In the genomic region with DNA sequence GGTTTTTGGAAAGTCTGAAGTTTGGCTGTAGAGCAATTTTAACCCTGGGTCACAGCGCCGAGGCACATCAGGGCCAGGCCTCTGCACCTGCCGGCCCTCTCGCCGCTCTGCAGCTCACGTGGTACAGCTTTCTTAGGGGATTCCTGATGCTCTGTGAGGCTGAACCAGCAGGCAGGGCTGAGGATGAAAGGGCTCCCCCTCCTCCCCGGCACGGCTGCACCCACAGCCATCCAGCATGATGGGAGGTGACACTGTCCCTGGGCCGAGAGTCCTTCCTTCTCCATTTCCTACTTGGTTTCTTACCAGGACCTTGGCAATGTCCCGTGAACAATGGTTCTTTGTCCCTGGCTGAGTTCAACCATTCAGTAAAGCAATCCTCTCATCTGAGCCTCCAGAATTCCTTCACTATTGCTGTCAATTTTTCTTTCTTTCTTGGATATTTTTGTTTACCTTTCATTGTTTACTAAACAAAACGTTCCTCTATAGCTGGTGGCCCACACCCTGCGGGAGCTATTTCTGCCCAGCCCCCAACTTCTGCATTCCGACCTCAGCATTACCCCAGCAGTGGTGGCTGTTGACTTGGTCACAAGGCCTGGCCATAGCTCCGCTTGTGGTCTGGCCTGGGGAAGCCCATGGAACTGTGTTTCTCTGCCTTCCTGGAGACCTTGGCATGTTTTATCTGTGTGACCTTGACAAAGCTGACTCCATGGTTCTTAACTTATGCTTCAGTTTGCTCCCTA, we compare ENCODE assay signal across 16 cellular contexts.
DNase-seq lines count a peak whose midpoint lies in the region; ATAC-seq and TF ChIP-seq lines count a peak whose summit lies in the region.
"Had no signal": no experiment of that assay in that cellular context is flagged by ENCODE, and none has a peak within 500 bp of the region (broad histone marks: within the 10 kb centered on the region; RNA-seq: fewer than 3 reads in every experiment).

No MANE protein-coding gene starts in this region.

- POLR2A ChIA-PET in activated CD8-positive, alpha-beta T cell treated with anti-CD3 and anti-CD28 coated beads, Interleukin-2, amount 10 ng/mL, durations not matched to agents 7 days and 5 days (lab: Charles Lee) = no interaction called here
- POLR2A ChIA-PET in activated CD8-positive, alpha-beta T cell treated with anti-CD3 and anti-CD28 coated beads for 36 hours (lab: Charles Lee) = no interaction called here
- POLR2A ChIA-PET in activated CD4-positive, alpha-beta memory T cell treated with anti-CD3 and anti-CD28 coated beads, Interleukin-2, amount 10 ng/mL, durations not matched to agents 7 days and 5 days (lab: Charles Lee) = no interaction called here

- H3K9me3 ChIP-seq in lower lobe of right lung (no peaks in the 10 kb centered on the region), thyroid gland (no peaks in the 10 kb centered on the region)
- H3K9me3 ChIP-seq: A549 had no signal

- H3K36me3 Mint-ChIP-seq in activated CD8-positive, alpha-beta T cell treated with anti-CD3 and anti-CD28 coated beads, Interleukin-2, amount 10 ng/mL, durations not matched to agents 7 days and 5 days (ENCODE audit: low read depth) = no peaks in the 10 kb centered on the region
- H3K36me3 Mint-ChIP-seq in activated CD8-positive, alpha-beta T cell treated with anti-CD3 and anti-CD28 coated beads for 36 hours (ENCODE audit: low read depth) = no peaks in the 10 kb centered on the region
- H3K36me3 Mint-ChIP-seq in activated CD4-positive, alpha-beta memory T cell treated with anti-CD3 and anti-CD28 coated beads, Interleukin-2, amount 10 ng/mL, durations not matched to agents 7 days and 5 days (ENCODE audit: low read depth) = no peaks in the 10 kb centered on the region
- H3K36me3 Mint-ChIP-seq: naive B cell, WTC11 had no signal

- peak in 1 of 2 donors; percentile 15 for TF ChIP-seq POLR2A in thyroid gland (IDR thresholded peaks at IDR 0.05)

- TF ChIP-seq CTCF in activated CD8-positive, alpha-beta T cell treated with anti-CD3 and anti-CD28 coated beads for 36 hours (IDR thresholded peaks at IDR 0.05) = no peak
- TF ChIP-seq CTCF in lower lobe of right lung (IDR thresholded peaks at IDR 0.05) = no peak
- peak in 3 of 6 experiments; percentile 3 to 38 (median 30) for TF ChIP-seq CTCF in thyroid gland (IDR thresholded peaks at IDR 0.05)

- peaks cover 15% of the 10 kb centered on the region for H3K27me3 ChIP-seq in lower lobe of right lung (ENCODE audit: low read depth)
- H3K27me3 ChIP-seq in thyroid gland = no peaks in the 10 kb centered on the region

- DNase-seq in activated CD8-positive, alpha-beta T cell treated with anti-CD3 and anti-CD28 coated beads, Interleukin-2, amount 10 ng/mL, durations not matched to agents 7 days and 5 days = peak; percentile 6
- DNase-seq in activated CD8-positive, alpha-beta T cell treated with anti-CD3 and anti-CD28 coated beads for 36 hours = no peak
- DNase-seq in SW480 (ENCODE audit: low spot score) (peak; percentile 14), lower lobe of right lung (no peak), thyroid gland (peak; percentile 90 to 91), G401 (ENCODE audit: low spot score) (no peak)
- no peak for DNase-seq in activated CD4-positive, alpha-beta memory T cell treated with anti-CD3 and anti-CD28 coated beads, Interleukin-2, amount 10 ng/mL, durations not matched to agents 7 days and 5 days
- DNase-seq: activated T-cell treated with anti-CD3 and anti-CD28 coated beads, Interleukin-2, amount 50 U/mL, for 1 hour; Calu3; cerebellar nuclear complex; naive B cell; NCI-H2081 treated with DMSO at 0.1 percent for 48 hours; NCI-H748 treated with DMSO at 0.1 percent for 48 hours had no signal

- H3K4me3 Mint-ChIP-seq in activated CD8-positive, alpha-beta T cell treated with anti-CD3 and anti-CD28 coated beads, Interleukin-2, amount 10 ng/mL, durations not matched to agents 7 days and 5 days = no peak overlapping the region
- no peak overlapping the region for H3K4me3 Mint-ChIP-seq in activated CD8-positive, alpha-beta T cell treated with anti-CD3 and anti-CD28 coated beads for 36 hours
- H3K4me3 Mint-ChIP-seq in activated CD4-positive, alpha-beta memory T cell treated with anti-CD3 and anti-CD28 coated beads, Interleukin-2, amount 10 ng/mL, durations not matched to agents 7 days and 5 days = no peak overlapping the region
- H3K4me3 Mint-ChIP-seq: naive B cell, WTC11 had no signal

- no peak overlapping the region for H3K27ac ChIP-seq in lower lobe of right lung
- H3K27ac ChIP-seq in thyroid gland = peak overlapping the region; percentile 72 to 94 (median 83)
- H3K27ac ChIP-seq: A549 had no signal

- in situ Hi-C loops in G401 (cut with HindIII; ENCODE audit: low sequenced_read_pairs) = no loop called here

- no peak for ATAC-seq in activated CD8-positive, alpha-beta T cell treated with anti-CD3 and anti-CD28 coated beads, Interleukin-2, amount 10 ng/mL, durations not matched to agents 7 days and 5 days
- no peak for ATAC-seq in activated CD8-positive, alpha-beta T cell treated with anti-CD3 and anti-CD28 coated beads for 36 hours
- ATAC-seq in lower lobe of right lung (peak; percentile 27 to 31), HG02973 (IDR thresholded peaks at IDR 0.05; ENCODE audit: unreplicated experiment) (no peak)
- ATAC-seq: A549, WTC11 had no signal

- peaks cover 37% of the 10 kb centered on the region for H3K27me3 Mint-ChIP-seq in activated CD8-positive, alpha-beta T cell treated with anti-CD3 and anti-CD28 coated beads, Interleukin-2, amount 10 ng/mL, durations not matched to agents 7 days and 5 days (ENCODE audit: low read depth)
- H3K27me3 Mint-ChIP-seq in activated CD8-positive, alpha-beta T cell treated with anti-CD3 and anti-CD28 coated beads for 36 hours = peaks cover 13% of the 10 kb centered on the region
- peaks cover 50% of the 10 kb centered on the region for H3K27me3 Mint-ChIP-seq in activated CD4-positive, alpha-beta memory T cell treated with anti-CD3 and anti-CD28 coated beads, Interleukin-2, amount 10 ng/mL, durations not matched to agents 7 days and 5 days

- H3K27ac Mint-ChIP-seq in activated CD8-positive, alpha-beta T cell treated with anti-CD3 and anti-CD28 coated beads, Interleukin-2, amount 10 ng/mL, durations not matched to agents 7 days and 5 days = no peak overlapping the region
- no peak overlapping the region for H3K27ac Mint-ChIP-seq in activated CD8-positive, alpha-beta T cell treated with anti-CD3 and anti-CD28 coated beads for 36 hours
- H3K27ac Mint-ChIP-seq in activated CD4-positive, alpha-beta memory T cell treated with anti-CD3 and anti-CD28 coated beads, Interleukin-2, amount 10 ng/mL, durations not matched to agents 7 days and 5 days = no peak overlapping the region
- H3K27ac Mint-ChIP-seq: WTC11 had no signal

- CTCF ChIA-PET in activated CD8-positive, alpha-beta T cell treated with anti-CD3 and anti-CD28 coated beads, Interleukin-2, amount 10 ng/mL, durations not matched to agents 7 days and 5 days (lab: Charles Lee) = no interaction called here
- CTCF ChIA-PET in activated CD8-positive, alpha-beta T cell treated with anti-CD3 and anti-CD28 coated beads for 36 hours (lab: Charles Lee) = no interaction called here
- CTCF ChIA-PET in activated CD4-positive, alpha-beta memory T cell treated with anti-CD3 and anti-CD28 coated beads, Interleukin-2, amount 10 ng/mL, durations not matched to agents 7 days and 5 days (lab: Charles Lee) = no interaction called here

- H3K9me3 Mint-ChIP-seq in activated CD8-positive, alpha-beta T cell treated with anti-CD3 and anti-CD28 coated beads, Interleukin-2, amount 10 ng/mL, durations not matched to agents 7 days and 5 days (ENCODE audit: insufficient read depth) = no peaks in the 10 kb centered on the region
- H3K9me3 Mint-ChIP-seq in activated CD8-positive, alpha-beta T cell treated with anti-CD3 and anti-CD28 coated beads for 36 hours = no peaks in the 10 kb centered on the region
- H3K9me3 Mint-ChIP-seq in activated CD4-positive, alpha-beta memory T cell treated with anti-CD3 and anti-CD28 coated beads, Interleukin-2, amount 10 ng/mL, durations not matched to agents 7 days and 5 days = no peaks in the 10 kb centered on the region
- H3K9me3 Mint-ChIP-seq: WTC11 had no signal

- no peaks in the 10 kb centered on the region for H3K36me3 ChIP-seq in lower lobe of right lung
- H3K36me3 ChIP-seq in thyroid gland = no peaks in the 10 kb centered on the region

- 24 to 39% methylated on average over 12 to 14 of the region's 14 CpGs for WGBS in thyroid gland, 2 donors

- H3K4me1 Mint-ChIP-seq in activated CD8-positive, alpha-beta T cell treated with anti-CD3 and anti-CD28 coated beads, Interleukin-2, amount 10 ng/mL, durations not matched to agents 7 days and 5 days (ENCODE audit: low read depth) = peaks cover 31% of the 10 kb centered on the region
- peaks cover 13% of the 10 kb centered on the region for H3K4me1 Mint-ChIP-seq in activated CD8-positive, alpha-beta T cell treated with anti-CD3 and anti-CD28 coated beads for 36 hours (ENCODE audit: low read depth)
- H3K4me1 Mint-ChIP-seq in activated CD4-positive, alpha-beta memory T cell treated with anti-CD3 and anti-CD28 coated beads, Interleukin-2, amount 10 ng/mL, durations not matched to agents 7 days and 5 days = peaks cover 42% of the 10 kb centered on the region

- no peak overlapping the region for H3K4me3 ChIP-seq in lower lobe of right lung
- H3K4me3 ChIP-seq in thyroid gland (replicated peaks in 1 of 3) = no peak overlapping the region
- H3K4me3 ChIP-seq: A549 had no signal

- intact Hi-C loops in activated CD8-positive, alpha-beta T cell treated with anti-CD3 and anti-CD28 coated beads for 36 hours (cut with micrococcal nuclease) = no loop called here
- intact Hi-C loops in lower lobe of right lung (cut with DNase I) = no loop called here
- intact Hi-C loops in thyroid gland (cut with DNase I) = no loop called here

- H3K4me1 ChIP-seq in lower lobe of right lung (peaks cover 22% of the 10 kb centered on the region), thyroid gland (peaks cover 25 to 39% of the 10 kb centered on the region in 2 donors)
- H3K4me1 ChIP-seq: A549 had no signal

Comparison
In these comparisons a context has a peak if more than half of its experiments do, and no peak if none do; other contexts are left out.
1. DNase-seq: peak in activated CD8-positive, alpha-beta T cell treated with anti-CD3 and anti-CD28 coated beads, Interleukin-2, amount 10 ng/mL, durations not matched to agents 7 days and 5 days (single experiment), SW480 (single experiment) and thyroid gland (2 of 2); none in activated CD8-positive, alpha-beta T cell treated with anti-CD3 and anti-CD28 coated beads for 36 hours (single experiment), lower lobe of right lung (single experiment), activated CD4-positive, alpha-beta memory T cell treated with anti-CD3 and anti-CD28 coated beads, Interleukin-2, amount 10 ng/mL, durations not matched to agents 7 days and 5 days (single experiment) and G401 (single experiment).
2. ATAC-seq: peak in lower lobe of right lung (2 of 2); none in activated CD8-positive, alpha-beta T cell treated with anti-CD3 and anti-CD28 coated beads, Interleukin-2, amount 10 ng/mL, durations not matched to agents 7 days and 5 days (single experiment), activated CD8-positive, alpha-beta T cell treated with anti-CD3 and anti-CD28 coated beads for 36 hours (single experiment) and HG02973 (single experiment).